Comparison of ENCODE assay signal across 20 cellular contexts in the genomic region with DNA sequence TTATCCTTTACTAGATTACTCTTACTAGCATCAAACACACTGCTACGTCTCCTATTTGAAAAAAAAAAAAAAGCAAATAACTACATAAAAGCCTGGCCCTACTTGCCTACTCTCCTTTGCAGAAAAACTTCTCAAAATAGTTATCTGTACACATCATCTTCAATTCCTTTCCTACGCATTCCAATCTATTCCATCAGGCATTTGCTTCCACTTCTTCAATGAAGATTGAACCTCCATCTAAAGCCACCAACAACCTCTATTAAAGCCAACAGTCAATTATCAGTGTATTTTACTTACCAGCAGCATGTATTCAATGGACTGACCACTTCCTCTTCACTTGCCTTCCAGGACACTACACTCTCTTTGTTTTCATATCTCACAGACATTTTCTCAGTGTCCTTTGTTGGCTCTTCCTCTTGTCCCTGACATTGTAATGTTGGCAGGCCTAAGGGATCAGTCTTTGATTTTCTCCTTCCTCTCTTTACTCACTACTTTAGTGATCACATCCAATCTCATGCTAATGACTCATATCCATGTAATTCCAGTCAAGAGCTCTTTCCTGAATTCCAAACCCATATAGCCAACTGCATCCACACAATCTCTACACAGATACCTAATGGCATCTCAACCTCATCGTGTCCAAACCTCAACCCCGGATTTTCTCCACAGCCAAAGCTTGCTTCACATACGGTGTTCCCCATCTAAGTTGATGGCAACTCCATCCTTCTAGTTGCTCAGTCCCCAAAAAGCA.
DNase-seq lines count a peak whose midpoint lies in the region; ATAC-seq and TF ChIP-seq lines count a peak whose summit lies in the region.
"Had no signal": no experiment of that assay in that cellular context is flagged by ENCODE, and none has a peak within 500 bp of the region (broad histone marks: within the 10 kb centered on the region; RNA-seq: fewer than 3 reads in every experiment).

No MANE protein-coding gene starts in this region.

- ATAC-seq in RWPE2 (ENCODE audit: low read depth) = peak; percentile 71
- ATAC-seq: activated T-cell treated with anti-CD3 and anti-CD28 coated beads, Interleukin-2, amount 50 U/mL, for 72 hours; naive thymus-derived CD8-positive, alpha-beta T cell; stimulated activated naive CD8-positive, alpha-beta T cell treated with anti-CD3 and anti-CD28 coated beads, Interleukin-15, amount 100 ng/mL, for 72 hours; T-helper 17 cell had no signal

- H3K36me3 ChIP-seq in RWPE2 (ENCODE audit: low read depth) = no peaks in the 10 kb centered on the region
- H3K36me3 ChIP-seq: adrenal gland, Peyer's patch had no signal

- H3K4me3 ChIP-seq in RWPE2 (ENCODE audit: severe bottlenecking) = no peak overlapping the region
- H3K4me3 ChIP-seq in retinal pigment epithelial cell (ENCODE audit: low read length) = no peak overlapping the region
- H3K4me3 ChIP-seq: adrenal gland, Peyer's patch had no signal

- H3K27ac ChIP-seq in RWPE2 (ENCODE audit: poor library complexity, severe bottlenecking) = no peak overlapping the region
- H3K27ac ChIP-seq: adrenal gland, Peyer's patch had no signal

- TF ChIP-seq CTCF in RWPE2 (IDR thresholded peaks at IDR 0.05; ENCODE audit: poor library complexity, severe bottlenecking) (no peak), retinal pigment epithelial cell (conservative IDR thresholded peaks at IDR 0.05; ENCODE audit: low read depth, low read length) (no peak)

- peak; percentile 25 for DNase-seq in GM04503 (ENCODE audit: low read depth)
- no peak for DNase-seq in RWPE2 (ENCODE audit: low spot score)
- peak; percentile 77 for DNase-seq in fibroblast of peridontal ligament (ENCODE audit: extremely low read depth)
- DNase-seq in retinal pigment epithelial cell (ENCODE audit: low read depth) = peak; percentile 46
- no peak for DNase-seq in T-helper 9 cell
- DNase-seq in NK-92 (lab: John Stamatoyannopoulos, UW; ENCODE audit: unreplicated experiment) = no peak
- DNase-seq in NCI-H446 (lab: John Stamatoyannopoulos, UW) = no peak
- DNase-seq in amniotic stem cell (lab: John Stamatoyannopoulos, UW) = no peak
- DNase-seq: activated CD4-positive, alpha-beta T cell treated with anti-CD3 and anti-CD28 coated beads, Interleukin-2, amount 10 ng/mL, durations not matched to agents 7 days and 5 days; activated T-cell treated with anti-CD3 and anti-CD28 coated beads, Interleukin-2, amount 50 U/mL, for 72 hours; adrenal gland; CD4-positive, CD25-positive, alpha-beta regulatory T cell; glutamatergic neuron; left cardiac atrium; naive thymus-derived CD8-positive, alpha-beta T cell; NCI-H1048; NCI-H510A treated with DMSO at 0.1 percent for 48 hours; Peyer's patch; stimulated activated naive CD8-positive, alpha-beta T cell treated with anti-CD3 and anti-CD28 coated beads, Interleukin-15, amount 100 ng/mL, for 72 hours; T-helper 17 cell had no signal

- H3K27me3 ChIP-seq in RWPE2 (ENCODE audit: insufficient read depth, poor library complexity, severe bottlenecking) = no peaks in the 10 kb centered on the region
- H3K27me3 ChIP-seq: adrenal gland, Peyer's patch had no signal

- H3K9me3 ChIP-seq in RWPE2 (ENCODE audit: severe bottlenecking) = no peaks in the 10 kb centered on the region
- H3K9me3 ChIP-seq: Peyer's patch had no signal

- H3K4me1 ChIP-seq in RWPE2 (ENCODE audit: insufficient read depth, poor library complexity, severe bottlenecking) = peaks cover 19% of the 10 kb centered on the region
- H3K4me1 ChIP-seq: adrenal gland, Peyer's patch had no signal

Comparison
In these comparisons a context has a peak if more than half of its experiments do, and no peak if none do; other contexts are left out.
1. DNase-seq: peak in GM04503 (single experiment), fibroblast of peridontal ligament (single experiment) and retinal pigment epithelial cell (single experiment); none in RWPE2 (single experiment), T-helper 9 cell (single experiment), NK-92 (single experiment), NCI-H446 (0 of 2) and amniotic stem cell (single experiment).